In the genomic region with DNA sequence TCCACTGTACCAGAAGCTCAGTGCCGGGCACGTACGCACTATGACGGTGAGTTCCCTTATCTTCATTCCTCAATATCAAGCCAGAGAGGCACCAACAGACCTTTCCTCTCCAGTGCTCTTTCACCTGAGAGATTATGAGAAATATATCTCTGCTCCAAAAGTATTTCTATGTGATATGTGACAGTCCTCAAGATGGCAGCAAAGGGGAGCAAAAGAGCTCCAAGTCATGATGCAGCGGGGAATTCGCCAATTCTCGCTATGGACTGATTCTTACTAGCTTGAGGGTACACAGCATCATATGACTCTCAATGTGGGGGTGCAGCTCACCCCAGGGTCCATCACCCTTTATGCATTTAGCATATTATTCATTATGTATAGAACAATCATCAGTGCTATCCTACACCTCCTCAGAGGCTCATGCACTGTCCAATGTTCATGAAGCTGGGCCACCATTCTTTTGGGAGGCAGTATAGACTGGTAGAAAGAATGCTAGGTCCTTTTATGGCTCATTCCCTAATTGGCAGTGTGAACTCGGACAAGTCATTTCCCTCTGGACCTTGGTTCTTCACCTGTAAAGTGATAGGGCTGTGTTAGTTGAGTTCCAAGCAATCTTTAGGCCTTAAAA, we compare ENCODE assay signal across 1 cellular context.
TF ChIP-seq lines count a peak whose summit lies in the region.

No MANE protein-coding gene starts in this region.

TF ChIP-seq in GM23338, 12 proteins besides CTCF, POLR2A, EP300 and RAD21 (continued from another document):
- TF ChIP-seq, protein P1, sequence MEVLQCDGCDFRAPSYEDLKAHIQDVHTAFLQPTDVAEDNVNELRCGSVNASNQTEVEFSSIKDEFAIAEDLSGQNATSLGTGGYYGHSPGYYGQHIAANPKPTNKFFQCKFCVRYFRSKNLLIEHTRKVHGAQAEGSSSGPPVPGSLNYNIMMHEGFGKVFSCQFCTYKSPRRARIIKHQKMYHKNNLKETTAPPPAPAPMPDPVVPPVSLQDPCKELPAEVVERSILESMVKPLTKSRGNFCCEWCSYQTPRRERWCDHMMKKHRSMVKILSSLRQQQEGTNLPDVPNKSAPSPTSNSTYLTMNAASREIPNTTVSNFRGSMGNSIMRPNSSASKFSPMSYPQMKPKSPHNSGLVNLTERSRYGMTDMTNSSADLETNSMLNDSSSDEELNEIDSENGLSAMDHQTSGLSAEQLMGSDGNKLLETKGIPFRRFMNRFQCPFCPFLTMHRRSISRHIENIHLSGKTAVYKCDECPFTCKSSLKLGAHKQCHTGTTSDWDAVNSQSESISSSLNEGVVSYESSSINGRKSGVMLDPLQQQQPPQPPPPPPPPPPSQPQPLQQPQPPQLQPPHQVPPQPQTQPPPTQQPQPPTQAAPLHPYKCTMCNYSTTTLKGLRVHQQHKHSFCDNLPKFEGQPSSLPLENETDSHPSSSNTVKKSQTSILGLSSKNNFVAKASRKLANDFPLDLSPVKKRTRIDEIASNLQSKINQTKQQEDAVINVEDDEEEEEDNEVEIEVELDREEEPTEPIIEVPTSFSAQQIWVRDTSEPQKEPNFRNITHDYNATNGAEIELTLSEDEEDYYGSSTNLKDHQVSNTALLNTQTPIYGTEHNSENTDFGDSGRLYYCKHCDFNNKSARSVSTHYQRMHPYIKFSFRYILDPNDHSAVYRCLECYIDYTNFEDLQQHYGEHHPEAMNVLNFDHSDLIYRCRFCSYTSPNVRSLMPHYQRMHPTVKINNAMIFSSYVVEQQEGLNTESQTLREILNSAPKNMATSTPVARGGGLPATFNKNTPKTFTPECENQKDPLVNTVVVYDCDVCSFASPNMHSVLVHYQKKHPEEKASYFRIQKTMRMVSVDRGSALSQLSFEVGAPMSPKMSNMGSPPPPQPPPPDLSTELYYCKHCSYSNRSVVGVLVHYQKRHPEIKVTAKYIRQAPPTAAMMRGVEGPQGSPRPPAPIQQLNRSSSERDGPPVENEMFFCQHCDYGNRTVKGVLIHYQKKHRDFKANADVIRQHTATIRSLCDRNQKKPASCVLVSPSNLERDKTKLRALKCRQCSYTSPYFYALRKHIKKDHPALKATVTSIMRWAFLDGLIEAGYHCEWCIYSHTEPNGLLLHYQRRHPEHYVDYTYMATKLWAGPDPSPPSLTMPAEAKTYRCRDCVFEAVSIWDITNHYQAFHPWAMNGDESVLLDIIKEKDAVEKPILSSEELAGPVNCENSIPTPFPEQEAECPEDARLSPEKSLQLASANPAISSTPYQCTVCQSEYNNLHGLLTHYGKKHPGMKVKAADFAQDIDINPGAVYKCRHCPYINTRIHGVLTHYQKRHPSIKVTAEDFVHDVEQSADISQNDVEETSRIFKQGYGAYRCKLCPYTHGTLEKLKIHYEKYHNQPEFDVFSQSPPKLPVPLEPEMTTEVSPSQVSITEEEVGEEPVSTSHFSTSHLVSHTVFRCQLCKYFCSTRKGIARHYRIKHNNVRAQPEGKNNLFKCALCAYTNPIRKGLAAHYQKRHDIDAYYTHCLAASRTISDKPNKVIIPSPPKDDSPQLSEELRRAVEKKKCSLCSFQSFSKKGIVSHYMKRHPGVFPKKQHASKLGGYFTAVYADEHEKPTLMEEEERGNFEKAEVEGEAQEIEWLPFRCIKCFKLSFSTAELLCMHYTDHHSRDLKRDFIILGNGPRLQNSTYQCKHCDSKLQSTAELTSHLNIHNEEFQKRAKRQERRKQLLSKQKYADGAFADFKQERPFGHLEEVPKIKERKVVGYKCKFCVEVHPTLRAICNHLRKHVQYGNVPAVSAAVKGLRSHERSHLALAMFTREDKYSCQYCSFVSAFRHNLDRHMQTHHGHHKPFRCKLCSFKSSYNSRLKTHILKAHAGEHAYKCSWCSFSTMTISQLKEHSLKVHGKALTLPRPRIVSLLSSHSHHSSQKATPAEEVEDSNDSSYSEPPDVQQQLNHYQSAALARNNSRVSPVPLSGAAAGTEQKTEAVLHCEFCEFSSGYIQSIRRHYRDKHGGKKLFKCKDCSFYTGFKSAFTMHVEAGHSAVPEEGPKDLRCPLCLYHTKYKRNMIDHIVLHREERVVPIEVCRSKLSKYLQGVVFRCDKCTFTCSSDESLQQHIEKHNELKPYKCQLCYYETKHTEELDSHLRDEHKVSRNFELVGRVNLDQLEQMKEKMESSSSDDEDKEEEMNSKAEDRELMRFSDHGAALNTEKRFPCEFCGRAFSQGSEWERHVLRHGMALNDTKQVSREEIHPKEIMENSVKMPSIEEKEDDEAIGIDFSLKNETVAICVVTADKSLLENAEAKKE (CRISPR knock-in tag; IDR thresholded peaks at IDR 0.05), result no peak
- no peak for TF ChIP-seq ZNF114 (CRISPR knock-in tag; IDR thresholded peaks at IDR 0.05)
- TF ChIP-seq, protein P2, sequence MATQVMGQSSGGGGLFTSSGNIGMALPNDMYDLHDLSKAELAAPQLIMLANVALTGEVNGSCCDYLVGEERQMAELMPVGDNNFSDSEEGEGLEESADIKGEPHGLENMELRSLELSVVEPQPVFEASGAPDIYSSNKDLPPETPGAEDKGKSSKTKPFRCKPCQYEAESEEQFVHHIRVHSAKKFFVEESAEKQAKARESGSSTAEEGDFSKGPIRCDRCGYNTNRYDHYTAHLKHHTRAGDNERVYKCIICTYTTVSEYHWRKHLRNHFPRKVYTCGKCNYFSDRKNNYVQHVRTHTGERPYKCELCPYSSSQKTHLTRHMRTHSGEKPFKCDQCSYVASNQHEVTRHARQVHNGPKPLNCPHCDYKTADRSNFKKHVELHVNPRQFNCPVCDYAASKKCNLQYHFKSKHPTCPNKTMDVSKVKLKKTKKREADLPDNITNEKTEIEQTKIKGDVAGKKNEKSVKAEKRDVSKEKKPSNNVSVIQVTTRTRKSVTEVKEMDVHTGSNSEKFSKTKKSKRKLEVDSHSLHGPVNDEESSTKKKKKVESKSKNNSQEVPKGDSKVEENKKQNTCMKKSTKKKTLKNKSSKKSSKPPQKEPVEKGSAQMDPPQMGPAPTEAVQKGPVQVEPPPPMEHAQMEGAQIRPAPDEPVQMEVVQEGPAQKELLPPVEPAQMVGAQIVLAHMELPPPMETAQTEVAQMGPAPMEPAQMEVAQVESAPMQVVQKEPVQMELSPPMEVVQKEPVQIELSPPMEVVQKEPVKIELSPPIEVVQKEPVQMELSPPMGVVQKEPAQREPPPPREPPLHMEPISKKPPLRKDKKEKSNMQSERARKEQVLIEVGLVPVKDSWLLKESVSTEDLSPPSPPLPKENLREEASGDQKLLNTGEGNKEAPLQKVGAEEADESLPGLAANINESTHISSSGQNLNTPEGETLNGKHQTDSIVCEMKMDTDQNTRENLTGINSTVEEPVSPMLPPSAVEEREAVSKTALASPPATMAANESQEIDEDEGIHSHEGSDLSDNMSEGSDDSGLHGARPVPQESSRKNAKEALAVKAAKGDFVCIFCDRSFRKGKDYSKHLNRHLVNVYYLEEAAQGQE (IDR thresholded peaks at IDR 0.05; ENCODE audit: unreplicated experiment), result no peak
- TF ChIP-seq, protein P3, sequence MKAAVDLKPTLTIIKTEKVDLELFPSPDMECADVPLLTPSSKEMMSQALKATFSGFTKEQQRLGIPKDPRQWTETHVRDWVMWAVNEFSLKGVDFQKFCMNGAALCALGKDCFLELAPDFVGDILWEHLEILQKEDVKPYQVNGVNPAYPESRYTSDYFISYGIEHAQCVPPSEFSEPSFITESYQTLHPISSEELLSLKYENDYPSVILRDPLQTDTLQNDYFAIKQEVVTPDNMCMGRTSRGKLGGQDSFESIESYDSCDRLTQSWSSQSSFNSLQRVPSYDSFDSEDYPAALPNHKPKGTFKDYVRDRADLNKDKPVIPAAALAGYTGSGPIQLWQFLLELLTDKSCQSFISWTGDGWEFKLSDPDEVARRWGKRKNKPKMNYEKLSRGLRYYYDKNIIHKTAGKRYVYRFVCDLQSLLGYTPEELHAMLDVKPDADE (IDR thresholded peaks at IDR 0.05), result no peak
- no peak for TF ChIP-seq EZH2phosphoT487 (IDR thresholded peaks at IDR 0.05; ENCODE audit: unreplicated experiment)
- TF ChIP-seq CREB1 (CRISPR knock-in tag; IDR thresholded peaks at IDR 0.05; ENCODE audit: low read depth), result no peak
TF ChIP-seq in GM23338: peak in this region for 0.
